Comparison of ENCODE assay signal across 25 cellular contexts in genomic region chr1:101924700-101925099, GRCh38.
"Had no signal": no experiment of that assay in that cellular context is flagged by ENCODE, and none has a peak within 500 bp of the region (broad histone marks: within the 10 kb centered on the region; RNA-seq: fewer than 3 reads in every experiment).

No MANE protein-coding gene starts in this region.

- H3K27me3 ChIP-seq: neural progenitor cell, neutrophil, ovary, right atrium auricular region, right lobe of liver, tibial nerve, upper lobe of left lung had no signal

- H3K9me3 Mint-ChIP-seq: mesothelial cell of epicardium; naive B cell; nephron progenitor cell; neural progenitor cell; stimulated activated naive CD8-positive, alpha-beta T cell treated with anti-CD3 and anti-CD28 coated beads, Interleukin-15, Interleukin-2, amounts not matched to agents 100 ng/mL and 50 ng/mL, for 24 hours had no signal

- DNase-seq: head of caudate nucleus; hippocampal formation; kidney glomerular epithelial cell; left cardiac atrium; mammary epithelial cell; mesendoderm; naive B cell; natural killer cell; nephron progenitor cell; ovary; right lobe of liver; stimulated activated CD4-positive, alpha-beta T cell treated with anti-CD3 and anti-CD28 coated beads, Interleukin-12 subunit alpha, Interleukin-12 subunit beta, amount 100 ng/mL, for 4 hours; stimulated activated CD4-positive, alpha-beta T cell treated with anti-CD3 and anti-CD28 coated beads, Interleukin-15, amount 100 ng/mL, for 24 hours; stimulated activated CD4-positive, alpha-beta T cell treated with anti-CD3 and anti-CD28 coated beads, Interleukin-2, amount 100 ng/mL, for 24 hours; stimulated activated CD4-positive, alpha-beta T cell treated with anti-CD3 and anti-CD28 coated beads, Interleukin-4, amount 100 ng/mL, for 1 hour; stimulated activated naive CD4-positive, alpha-beta T cell; upper lobe of left lung had no signal

- H3K9ac ChIP-seq: neural progenitor cell had no signal

- H3K4me3 ChIP-seq: neural progenitor cell, ovary, right atrium auricular region, right lobe of liver, tibial nerve, upper lobe of left lung had no signal

- H2AFZ ChIP-seq: neural progenitor cell had no signal

- H3K27ac ChIP-seq: neural progenitor cell, neutrophil, ovary, right atrium auricular region, right lobe of liver, tibial nerve, upper lobe of left lung had no signal

- ATAC-seq: left cardiac atrium, left lobe of liver, natural killer cell, right lobe of liver had no signal

- H3K4me1 ChIP-seq: right atrium auricular region, right lobe of liver, tibial nerve, upper lobe of left lung had no signal

- H3K27me3 Mint-ChIP-seq: naive B cell, progenitor cell of endocrine pancreas had no signal

- H3K36me3 ChIP-seq: neural progenitor cell, neutrophil, ovary, right atrium auricular region, right lobe of liver, tibial nerve, upper lobe of left lung had no signal

- H3K36me3 Mint-ChIP-seq: mesothelial cell of epicardium, naive B cell, natural killer cell, neural progenitor cell had no signal

- H3K4me3 Mint-ChIP-seq: mesothelial cell of epicardium; naive B cell; natural killer cell; nephron progenitor cell; neural progenitor cell; stimulated activated naive CD8-positive, alpha-beta T cell treated with anti-CD3 and anti-CD28 coated beads, Interleukin-15, Interleukin-2, amounts not matched to agents 100 ng/mL and 50 ng/mL, for 24 hours had no signal

- H3K9me3 ChIP-seq: neutrophil, ovary, right atrium auricular region, right lobe of liver, tibial nerve, upper lobe of left lung had no signal

- H3K4me2 ChIP-seq: neural progenitor cell had no signal

- H3K4me1 Mint-ChIP-seq: naive B cell, natural killer cell, nephron progenitor cell had no signal
